ENCODE assay signal across 15 cellular contexts in genomic region chr7:39615350-39615975, GRCh38.
"Had no signal": no experiment of that assay in that cellular context is flagged by ENCODE, and none has a peak within 500 bp of the region (broad histone marks: within the 10 kb centered on the region; RNA-seq: fewer than 3 reads in every experiment).

No MANE protein-coding gene starts in this region.

- H3K9me3 ChIP-seq: ovary, stomach, uterus had no signal

- H3K4me3 Mint-ChIP-seq: activated CD4-positive, alpha-beta T cell treated with anti-CD3 and anti-CD28 coated beads, Interleukin-2, amount 10 ng/mL, durations not matched to agents 24 days and 14 days; activated T-helper 1 cell treated with anti-CD3 and anti-CD28 coated beads, Interleukin-12 subunit alpha, Interleukin-12 subunit beta, Interleukin-2, Interleukin-4 antibody, amounts not matched to agents 30 ng/mL and 10 ng/mL and 1 ng/mL, durations not matched to agents 14 hours and 24 hours and 36 hours; effector memory CD8-positive, alpha-beta T cell; nephron had no signal

- H3K36me3 ChIP-seq: ovary, stomach, uterus had no signal

- ATAC-seq: effector memory CD8-positive, alpha-beta T cell had no signal

- H3K27ac Mint-ChIP-seq: activated CD4-positive, alpha-beta T cell treated with anti-CD3 and anti-CD28 coated beads, Interleukin-2, amount 10 ng/mL, durations not matched to agents 24 days and 14 days; activated T-helper 1 cell treated with anti-CD3 and anti-CD28 coated beads, Interleukin-12 subunit alpha, Interleukin-12 subunit beta, Interleukin-2, Interleukin-4 antibody, amounts not matched to agents 30 ng/mL and 10 ng/mL and 1 ng/mL, durations not matched to agents 14 hours and 24 hours and 36 hours; effector memory CD8-positive, alpha-beta T cell; nephron had no signal

- H3K4me1 Mint-ChIP-seq: nephron had no signal

- DNase-seq: activated CD4-positive, alpha-beta T cell treated with anti-CD3 and anti-CD28 coated beads, Interleukin-2, amount 10 ng/mL, durations not matched to agents 24 days and 14 days; activated naive CD4-positive, alpha-beta T cell; aorta; central memory CD4-positive, alpha-beta T cell; effector memory CD8-positive, alpha-beta T cell; erythroblast; hippocampal formation; kidney glomerular epithelial cell; ovary; stimulated activated CD4-positive, alpha-beta T cell treated with anti-CD3 and anti-CD28 coated beads, Interleukin-15, amount 100 ng/mL, for 24 hours; stimulated activated CD4-positive, alpha-beta T cell treated with anti-CD3 and anti-CD28 coated beads, Interleukin-4, amount 100 ng/mL, for 24 hours; stomach; uterus had no signal

- H3K27me3 ChIP-seq: ovary, uterus had no signal

- H3K4me3 ChIP-seq: ovary, stomach, uterus had no signal

- H3K27ac ChIP-seq: ovary, stomach, uterus had no signal

- H3K9me3 Mint-ChIP-seq: activated T-helper 1 cell treated with anti-CD3 and anti-CD28 coated beads, Interleukin-12 subunit alpha, Interleukin-12 subunit beta, Interleukin-2, Interleukin-4 antibody, amounts not matched to agents 30 ng/mL and 10 ng/mL and 1 ng/mL, durations not matched to agents 14 hours and 24 hours and 36 hours; effector memory CD8-positive, alpha-beta T cell; nephron had no signal
